23 cellular contexts compared by ENCODE assay signal in the genomic region with DNA sequence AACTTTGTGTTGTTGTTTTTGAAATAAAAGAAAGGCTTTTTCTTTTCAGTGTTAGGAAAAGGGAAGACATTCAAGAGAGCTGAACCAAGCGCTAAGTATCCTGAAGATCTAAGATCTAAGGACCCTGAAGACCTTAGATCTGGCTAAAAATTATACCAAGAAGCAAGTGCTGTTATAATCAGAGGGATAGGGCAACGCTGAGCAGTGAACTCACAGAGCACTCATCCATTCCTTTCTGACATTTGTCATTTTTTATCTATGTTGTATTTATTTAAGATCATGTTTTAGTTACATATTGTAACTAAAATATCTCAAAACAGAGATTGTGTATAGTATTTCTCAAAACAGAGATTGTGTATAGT.
A peak's percentile ranks its signal among the peaks of the same experiment; 100 is the strongest.
DNase-seq lines count a peak whose midpoint lies in the region; ATAC-seq, FAIRE-seq and TF ChIP-seq lines count a peak whose summit lies in the region.
"Had no signal": no experiment of that assay in that cellular context is flagged by ENCODE, and none has a peak within 500 bp of the region (broad histone marks: within the 10 kb centered on the region; RNA-seq: fewer than 3 reads in every experiment).

No MANE protein-coding gene starts in this region.

- no peak overlapping the region for H4K5ac ChIP-seq in IMR-90 (ENCODE audit: low read depth, low read length)

- H3K9me1 ChIP-seq in IMR-90 (ENCODE audit: insufficient read depth, low read length), result no peaks in the 10 kb centered on the region

- peak overlapping the region; percentile 37; the same call in 1 of the 2 replicates for H2BK20ac ChIP-seq in IMR-90 (ENCODE audit: low read depth, low read length)

- H4K91ac ChIP-seq in IMR-90 (ENCODE audit: insufficient read depth, low read depth, low read length), result no peak overlapping the region

- H2BK15ac ChIP-seq in IMR-90 (ENCODE audit: low read depth, low read length), result peak overlapping the region; percentile 43; the same call in 1 of the 3 replicates

- H3K14ac ChIP-seq in IMR-90 (replicated peaks; ENCODE audit: low read depth, low read length), result no peak overlapping the region; the same call in 1 of the 2 replicates

- H3K18ac ChIP-seq in IMR-90 (ENCODE audit: low read depth, low read length), result peak overlapping the region; percentile 45; the same call in 1 of the 2 replicates

- H3K9me3 ChIP-seq in IMR-90 (ENCODE audit: control insufficient read depth, insufficient read depth, low read length) (no peaks in the 10 kb centered on the region), astrocyte (ENCODE audit: insufficient read depth, low read depth, low read length) (no peaks in the 10 kb centered on the region), left lung (no peaks in the 10 kb centered on the region)
- H3K9me3 ChIP-seq: esophagus muscularis mucosa, mucosa of descending colon, upper lobe of right lung had no signal

- FAIRE-seq in astrocyte (lab: Jason Lieb, UNC), result no peak
- FAIRE-seq: small intestine had no signal

- H3K27me3 ChIP-seq in IMR-90 (ENCODE audit: control insufficient read depth, insufficient read depth, low read length) (no peaks in the 10 kb centered on the region), astrocyte (ENCODE audit: insufficient read depth, low read length) (no peaks in the 10 kb centered on the region), left lung (no peaks in the 10 kb centered on the region)
- H3K27me3 ChIP-seq: esophagus muscularis mucosa, upper lobe of right lung had no signal

- H3K79me2 ChIP-seq in astrocyte (ENCODE audit: insufficient read depth, low read length), result no peaks in the 10 kb centered on the region

- H3K4me3 ChIP-seq in IMR-90 (ENCODE audit: insufficient read depth, low read depth, low read length), result peak overlapping the region; percentile 6; the same call in 1 of the 2 replicates
- H3K4me3 ChIP-seq in astrocyte (ENCODE audit: insufficient read depth, low read depth, low read length), result no peak overlapping the region
- H3K4me3 ChIP-seq in left lung, result no peak overlapping the region
- H3K4me3 ChIP-seq: esophagus muscularis mucosa, mucosa of descending colon, upper lobe of right lung had no signal

- H2AK9ac ChIP-seq in IMR-90 (replicated peaks; ENCODE audit: low read depth, low read length, poor library complexity), result no peak overlapping the region

- H3K4me1 Mint-ChIP-seq in Calu3 (ENCODE audit: low read depth, unreplicated experiment) (peaks cover 8% of the 10 kb centered on the region), astrocyte (ENCODE audit: low read depth, unreplicated experiment) (peaks cover 7% of the 10 kb centered on the region)
- H3K4me1 Mint-ChIP-seq: stimulated activated naive CD8-positive, alpha-beta T cell treated with anti-CD3 and anti-CD28 coated beads, Interleukin-15, amount 100 ng/mL, for 72 hours; T-cell had no signal

- H3K36me3 ChIP-seq in IMR-90 (ENCODE audit: control insufficient read depth, insufficient read depth, low read length) (no peaks in the 10 kb centered on the region), astrocyte (ENCODE audit: insufficient read depth, low read length) (no peaks in the 10 kb centered on the region), left lung (no peaks in the 10 kb centered on the region)
- H3K36me3 ChIP-seq: esophagus muscularis mucosa, upper lobe of right lung had no signal

- in situ Hi-C loops in IMR-90 (cut with MboI; ENCODE audit: low sequenced_read_pairs), result no loop called here

- TF ChIP-seq RAD21 in IMR-90 (IDR thresholded peaks at IDR 0.05; ENCODE audit: low read length), result no peak

- H4K8ac ChIP-seq in IMR-90 (ENCODE audit: low read depth in 2 of 2, low read length in 2 of 2), result peak overlapping the region in 1 of 2 experiments; percentile 25; a peak in 1 of 4 replicates

- H3K4me1 ChIP-seq in IMR-90 (ENCODE audit: control insufficient read depth, insufficient read depth, low read length) (peaks cover 4% of the 10 kb centered on the region), astrocyte (ENCODE audit: insufficient read depth, low read length) (peaks cover 3% of the 10 kb centered on the region), left lung (no peaks in the 10 kb centered on the region)
- H3K4me1 ChIP-seq: esophagus muscularis mucosa, upper lobe of right lung had no signal

- H3K79me1 ChIP-seq in IMR-90 (ENCODE audit: low read depth in 1 of 2, low read length in 2 of 2), result no peaks in the 10 kb centered on the region

- H2BK120ac ChIP-seq in IMR-90 (ENCODE audit: low read depth, low read length), result peak overlapping the region; percentile 63

- dilution Hi-C loops in IMR-90 (cut with HindIII; ENCODE audit: low sequenced_read_pairs, unreplicated experiment), result no loop called here

- no peaks in the 10 kb centered on the region for H3K9me3 Mint-ChIP-seq in Calu3 (ENCODE audit: low read depth, unreplicated experiment)
- peaks cover 2% of the 10 kb centered on the region for H3K9me3 Mint-ChIP-seq in astrocyte (ENCODE audit: unreplicated experiment)
- H3K9me3 Mint-ChIP-seq: activated naive CD4-positive, alpha-beta T cell treated with anti-CD3 and anti-CD28 coated beads for 36 hours; stimulated activated naive CD8-positive, alpha-beta T cell treated with anti-CD3 and anti-CD28 coated beads, Interleukin-15, amount 100 ng/mL, for 72 hours; T-cell had no signal

- intact Hi-C loops in Calu3 (cut with micrococcal nuclease; ENCODE audit: unreplicated experiment) (no loop called here), IMR-90 (cut with micrococcal nuclease) (no loop called here), left lung (cut with DNase I) (no loop called here)

- 0 out of 2 replicates have a peak overlapping the region, but pooled peaks have one; percentile 13 for H3K4ac ChIP-seq in IMR-90 (ENCODE audit: low read depth, low read length)

- H3K4me3 Mint-ChIP-seq in Calu3 (ENCODE audit: low read depth, unreplicated experiment) (peak overlapping the region; percentile 40), astrocyte (ENCODE audit: unreplicated experiment) (no peak overlapping the region)
- H3K4me3 Mint-ChIP-seq: activated naive CD4-positive, alpha-beta T cell treated with anti-CD3 and anti-CD28 coated beads for 36 hours; stimulated activated naive CD8-positive, alpha-beta T cell treated with anti-CD3 and anti-CD28 coated beads, Interleukin-15, amount 100 ng/mL, for 72 hours; T-cell had no signal

- H2BK5ac ChIP-seq in IMR-90 (ENCODE audit: low read depth, low read length, poor library complexity, severe bottlenecking), result peak overlapping the region; percentile 65

- TF ChIP-seq POLR2A in IMR-90 (IDR thresholded peaks at IDR 0.05; ENCODE audit: low read depth, low read length), result no peak

- peak overlapping the region; percentile 80; the same call in 1 of the 2 replicates for H3K4me2 ChIP-seq in IMR-90 (ENCODE audit: low read depth, low read length)
- H3K4me2 ChIP-seq in astrocyte (ENCODE audit: low read length), result peak overlapping the region; percentile 53

- no CpG with 5 or more reads among the region's 2 CpGs for WGBS in IMR-90 (ENCODE audit: extremely low coverage in 2 of 2, insufficient read length in 1 of 2), 2 experiments

- H3K36me3 Mint-ChIP-seq in Calu3 (ENCODE audit: insufficient read depth, unreplicated experiment) (peaks cover 5% of the 10 kb centered on the region), astrocyte (ENCODE audit: low read depth, unreplicated experiment) (no peaks in the 10 kb centered on the region)
- H3K36me3 Mint-ChIP-seq: T-cell had no signal

- POLR2A ChIA-PET in IMR-90 (lab: Charles Lee; ENCODE audit: unreplicated experiment), result no interaction called here

- H3K23ac ChIP-seq in IMR-90 (ENCODE audit: low read depth, low read length), result no peak overlapping the region; the same call in 1 of the 2 replicates

- CTCF ChIA-PET in Calu3 (lab: Charles Lee) (interaction anchor here (0.7 to 1.3 kb wide), 2 partner anchors 27 to 248 kb away, joined by 3 read pairs; no protein-coding TSS in a partner anchor), IMR-90 (lab: Yijun Ruan, JAX) (interaction anchor here (0.7 kb wide), 1 partner anchor 9 kb away, joined by 3 read pairs; no protein-coding TSS in a partner anchor)

- H3K27ac Mint-ChIP-seq in Calu3 (ENCODE audit: unreplicated experiment), result peak overlapping the region; percentile 86
- H3K27ac Mint-ChIP-seq in astrocyte (ENCODE audit: unreplicated experiment), result peak overlapping the region; percentile 95
- H3K27ac Mint-ChIP-seq: activated naive CD4-positive, alpha-beta T cell treated with anti-CD3 and anti-CD28 coated beads for 36 hours; stimulated activated naive CD8-positive, alpha-beta T cell treated with anti-CD3 and anti-CD28 coated beads, Interleukin-15, amount 100 ng/mL, for 72 hours; T-cell had no signal

- H3K9ac ChIP-seq in IMR-90 (ENCODE audit: low read depth, low read length) (no peak overlapping the region; the same call in 1 of the 2 replicates), astrocyte (ENCODE audit: low read length) (peak overlapping the region; percentile 23)

- no peak for TF ChIP-seq CTCF in Calu3 (IDR thresholded peaks at IDR 0.05; ENCODE audit: unreplicated experiment)
- no peak for TF ChIP-seq CTCF in IMR-90 (conservative IDR thresholded peaks at IDR 0.05; ENCODE audit: low read depth, low read length)
- no peak for TF ChIP-seq CTCF in astrocyte (IDR thresholded peaks at IDR 0.05; ENCODE audit: insufficient read depth, low read depth, low read length)
- no peak for TF ChIP-seq CTCF in left lung (IDR thresholded peaks at IDR 0.05)

- BruUV-seq in Calu3 (replicated peaks; lab: Mats Ljungman, UMichigan), result no TSS peak
- BruUV-seq in IMR-90 (replicated peaks; lab: Mats Ljungman, UMichigan), result no TSS peak

- no peaks in the 10 kb centered on the region for H3K27me3 Mint-ChIP-seq in Calu3 (ENCODE audit: unreplicated experiment)
- H3K27me3 Mint-ChIP-seq in astrocyte (ENCODE audit: low read depth, unreplicated experiment), result no peaks in the 10 kb centered on the region

- ATAC-seq in IMR-90 (ENCODE audit: low read depth), result peak; percentile 61
- ATAC-seq in left lung, result no peak
- ATAC-seq in GM18517 (IDR thresholded peaks at IDR 0.05; ENCODE audit: unreplicated experiment), result no peak
- no peak for ATAC-seq in GM21786 (IDR thresholded peaks at IDR 0.05; ENCODE audit: unreplicated experiment)
- no peak for ATAC-seq in HG03175 (IDR thresholded peaks at IDR 0.05; ENCODE audit: unreplicated experiment)
- ATAC-seq: Right ventricle myocardium inferior; stimulated activated naive CD8-positive, alpha-beta T cell treated with anti-CD3 and anti-CD28 coated beads, Interleukin-15, amount 100 ng/mL, for 72 hours; T-cell had no signal

- no peak overlapping the region for H2AFZ ChIP-seq in IMR-90 (replicated peaks; ENCODE audit: low read length, poor library complexity)
- H2AFZ ChIP-seq in astrocyte (ENCODE audit: low read depth, low read length), result no peak overlapping the region

- no peak overlapping the region for H3K27ac ChIP-seq in IMR-90 (ENCODE audit: insufficient read depth, low read length)
- H3K27ac ChIP-seq in astrocyte (ENCODE audit: low read depth, low read length), result peak overlapping the region; percentile 13
- H3K27ac ChIP-seq in left lung, result peak overlapping the region; percentile 29 to 60
- H3K27ac ChIP-seq: esophagus muscularis mucosa, upper lobe of right lung had no signal

- no peak overlapping the region for H2AK5ac ChIP-seq in IMR-90 (ENCODE audit: low read depth, low read length)

- peak overlapping the region; percentile 36 for H3K56ac ChIP-seq in IMR-90 (ENCODE audit: extremely low read depth, insufficient read depth, low read length)

- no peak for DNase-seq in Calu3
- DNase-seq in IMR-90, result no peak
- no peak for DNase-seq in astrocyte (ENCODE audit: low read depth)
- no peak for DNase-seq in left lung
- DNase-seq in mesenteric fat pad (ENCODE audit: low spot score), result no peak
- DNase-seq: activated CD4-positive, alpha-beta T cell treated with anti-CD3 and anti-CD28 coated beads, Interleukin-2, amount 50 U/mL, for 1 hour; activated T-cell treated with anti-CD3 and anti-CD28 coated beads for 4 hours; cerebellar nuclear complex; DND-41; effector CD4-positive, alpha-beta T cell; glutamatergic neuron; NCI-H524; stimulated activated naive CD8-positive, alpha-beta T cell treated with anti-CD3 and anti-CD28 coated beads, Interleukin-15, amount 100 ng/mL, for 72 hours; upper lobe of right lung had no signal

- no peaks in the 10 kb centered on the region for H4K20me1 ChIP-seq in IMR-90 (ENCODE audit: insufficient read depth, low read length)
- H4K20me1 ChIP-seq in astrocyte (ENCODE audit: insufficient read depth, low read length), result no peaks in the 10 kb centered on the region
